Comparison of ENCODE assay signal across 9 cellular contexts in the genomic region with DNA sequence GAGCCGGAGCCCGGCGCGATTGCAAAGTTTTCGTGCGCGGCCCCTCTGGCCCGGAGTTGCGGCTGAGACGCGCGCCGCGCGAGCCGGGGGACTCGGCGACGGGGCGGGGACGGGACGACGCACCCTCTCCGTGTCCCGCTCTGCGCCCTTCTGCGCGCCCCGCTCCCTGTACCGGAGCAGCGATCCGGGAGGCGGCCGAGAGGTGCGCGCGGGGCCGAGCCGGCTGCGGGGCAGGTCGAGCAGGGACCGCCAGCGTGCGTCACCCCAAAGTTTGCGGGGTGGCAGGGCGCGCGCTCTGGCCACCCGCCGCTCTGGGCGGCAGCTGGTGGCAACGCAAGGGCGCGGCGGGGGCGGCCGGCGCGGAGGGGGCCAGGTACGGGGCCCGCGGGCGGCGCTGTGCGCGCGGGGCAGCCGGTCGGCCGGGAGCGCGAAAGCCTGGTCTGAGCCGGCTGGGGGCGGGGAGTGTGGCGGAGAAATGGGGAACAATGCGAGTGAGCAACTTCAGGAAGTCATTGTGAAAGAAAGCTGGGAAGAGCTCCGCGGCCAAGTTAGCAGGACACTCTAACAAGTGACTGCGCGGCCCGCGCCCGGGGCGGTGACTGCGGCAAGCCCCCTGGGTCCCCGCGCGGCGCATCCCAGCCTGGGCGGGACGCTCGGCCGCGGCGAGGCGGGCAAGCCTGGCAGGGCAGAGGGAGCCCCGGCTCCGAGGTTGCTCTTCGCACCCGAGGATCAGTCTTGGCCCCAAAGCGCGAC. TPM values are rescaled to one million over a fixed set of nuclear protein-coding genes. Genes with fewer than 3 reads are reported as not detected.
DNase-seq lines count a peak whose midpoint lies in the region; ATAC-seq and TF ChIP-seq lines count a peak whose summit lies in the region.
"Had no signal": no experiment of that assay in that cellular context is flagged by ENCODE, and none has a peak within 500 bp of the region (broad histone marks: within the 10 kb centered on the region; RNA-seq: fewer than 3 reads in every experiment).

Gene IKZF1, plus strand, starts transcription at position 559 of the 753 bp plus-strand sequence. CDS start 14,346 bp downstream, outside the sequence.

- POLR2A ChIA-PET in WTC11 (lab: Charles Lee) = interaction anchor here (0.6 kb wide), 1 partner anchor 27 kb away, joined by 3 read pairs; no protein-coding TSS in a partner anchor

- H3K4me3 ChIP-seq in BLaER1 = peak within 1 kb of the TSS; percentile 91
- H3K4me3 ChIP-seq in dorsolateral prefrontal cortex = peak within 1 kb of the TSS in 57 of 59 donors; percentile 10 to 68 (median 43)

- H3K9me3 ChIP-seq in BLaER1 = no peaks in the 10 kb centered on the region

- H3K4me1 Mint-ChIP-seq in WTC11 = peaks cover 29% of the 10 kb centered on the region
- H3K4me1 Mint-ChIP-seq in stimulated activated naive CD8-positive, alpha-beta T cell treated with anti-CD3 and anti-CD28 coated beads, Interleukin-15, amount 100 ng/mL, for 72 hours = peaks cover 56% of the 10 kb centered on the region

- CTCF ChIA-PET in WTC11 (lab: Charles Lee) = interaction anchor here (0.5 to 1.2 kb wide), 3 partner anchors 9 to 99 kb away, joined by 3 read pairs; no protein-coding TSS in a partner anchor

- intact Hi-C loops in dorsolateral prefrontal cortex (cut with DNase I) = no loop called here

- H3K27ac Mint-ChIP-seq in WTC11 = no peak within 1 kb of the TSS
- H3K27ac Mint-ChIP-seq in stimulated activated naive CD8-positive, alpha-beta T cell treated with anti-CD3 and anti-CD28 coated beads, Interleukin-15, amount 100 ng/mL, for 72 hours = peak within 1 kb of the TSS; percentile 99 to 100

- H3K36me3 Mint-ChIP-seq in WTC11 = no peaks in the 10 kb centered on the region

- DNase-seq in WTC11 (ENCODE audit: low spot score) (peak; percentile 50), dorsolateral prefrontal cortex (peak in 3 of 10 donors; percentile 21 to 54 (median 51)), mesenteric fat pad (ENCODE audit: low spot score) (no peak), NCI-H2107 treated with DMSO at 0.1 percent for 48 hours (lab: John Stamatoyannopoulos, UW; ENCODE audit: unreplicated experiment) (no peak)
- DNase-seq in stimulated activated naive CD8-positive, alpha-beta T cell treated with anti-CD3 and anti-CD28 coated beads, Interleukin-15, amount 100 ng/mL, for 72 hours = peak; percentile 65 to 66

- TF ChIP-seq CTCF in WTC11 (IDR thresholded peaks at IDR 0.05) = no peak
- TF ChIP-seq CTCF in dorsolateral prefrontal cortex (IDR thresholded peaks at IDR 0.05 in 54 of 56, conservative IDR thresholded peaks at IDR 0.05 in 2 of 56; ENCODE audit: low read depth in 1 of 56, partially characterized antibody in 56 of 56) = no peak

- no peaks in the 10 kb centered on the region for H3K36me3 ChIP-seq in BLaER1

- peaks cover 58% of the 10 kb centered on the region for H3K27me3 Mint-ChIP-seq in WTC11 (ENCODE audit: low read depth)
- H3K27me3 Mint-ChIP-seq in stimulated activated naive CD8-positive, alpha-beta T cell treated with anti-CD3 and anti-CD28 coated beads, Interleukin-15, amount 100 ng/mL, for 72 hours = no peaks in the 10 kb centered on the region

- H4K20me1 ChIP-seq in BLaER1 = no peaks in the 10 kb centered on the region

- H3K27me3 ChIP-seq in BLaER1 = no peaks in the 10 kb centered on the region
- peaks cover 0 to 78% (median 31%) of the 10 kb centered on the region in 45 donors for H3K27me3 ChIP-seq in dorsolateral prefrontal cortex

- peak; percentile 39 for ATAC-seq in GM19397 (IDR thresholded peaks at IDR 0.05; ENCODE audit: unreplicated experiment)
- ATAC-seq in HG03571 (IDR thresholded peaks at IDR 0.05; ENCODE audit: unreplicated experiment) = peak; percentile 24
- ATAC-seq in WTC11 = peak; percentile 31
- peak; percentile 52 for ATAC-seq in stimulated activated naive CD8-positive, alpha-beta T cell treated with anti-CD3 and anti-CD28 coated beads, Interleukin-15, amount 100 ng/mL, for 72 hours

- H3K9me3 Mint-ChIP-seq in WTC11 = no peaks in the 10 kb centered on the region
- no peaks in the 10 kb centered on the region for H3K9me3 Mint-ChIP-seq in stimulated activated naive CD8-positive, alpha-beta T cell treated with anti-CD3 and anti-CD28 coated beads, Interleukin-15, amount 100 ng/mL, for 72 hours

- peak within 1 kb of the TSS; percentile 83 for H3K4me3 Mint-ChIP-seq in WTC11
- peak within 1 kb of the TSS; percentile 91 to 98 for H3K4me3 Mint-ChIP-seq in stimulated activated naive CD8-positive, alpha-beta T cell treated with anti-CD3 and anti-CD28 coated beads, Interleukin-15, amount 100 ng/mL, for 72 hours

- H3K4me2 ChIP-seq in BLaER1 = peak within 1 kb of the TSS; percentile 88

- H3K27ac ChIP-seq in BLaER1 (peak within 1 kb of the TSS; percentile 92), dorsolateral prefrontal cortex (peak within 1 kb of the TSS in 12 of 59 donors; percentile 8 to 56 (median 33))

- H3K4me1 ChIP-seq in BLaER1 = peaks cover 48% of the 10 kb centered on the region

- peak within 1 kb of the TSS; percentile 91 for H3K9ac ChIP-seq in BLaER1

TF ChIP-seq in WTC11, 78 proteins besides CTCF, POLR2A, EP300 and RAD21:
- TF ChIP-seq, protein P1, sequence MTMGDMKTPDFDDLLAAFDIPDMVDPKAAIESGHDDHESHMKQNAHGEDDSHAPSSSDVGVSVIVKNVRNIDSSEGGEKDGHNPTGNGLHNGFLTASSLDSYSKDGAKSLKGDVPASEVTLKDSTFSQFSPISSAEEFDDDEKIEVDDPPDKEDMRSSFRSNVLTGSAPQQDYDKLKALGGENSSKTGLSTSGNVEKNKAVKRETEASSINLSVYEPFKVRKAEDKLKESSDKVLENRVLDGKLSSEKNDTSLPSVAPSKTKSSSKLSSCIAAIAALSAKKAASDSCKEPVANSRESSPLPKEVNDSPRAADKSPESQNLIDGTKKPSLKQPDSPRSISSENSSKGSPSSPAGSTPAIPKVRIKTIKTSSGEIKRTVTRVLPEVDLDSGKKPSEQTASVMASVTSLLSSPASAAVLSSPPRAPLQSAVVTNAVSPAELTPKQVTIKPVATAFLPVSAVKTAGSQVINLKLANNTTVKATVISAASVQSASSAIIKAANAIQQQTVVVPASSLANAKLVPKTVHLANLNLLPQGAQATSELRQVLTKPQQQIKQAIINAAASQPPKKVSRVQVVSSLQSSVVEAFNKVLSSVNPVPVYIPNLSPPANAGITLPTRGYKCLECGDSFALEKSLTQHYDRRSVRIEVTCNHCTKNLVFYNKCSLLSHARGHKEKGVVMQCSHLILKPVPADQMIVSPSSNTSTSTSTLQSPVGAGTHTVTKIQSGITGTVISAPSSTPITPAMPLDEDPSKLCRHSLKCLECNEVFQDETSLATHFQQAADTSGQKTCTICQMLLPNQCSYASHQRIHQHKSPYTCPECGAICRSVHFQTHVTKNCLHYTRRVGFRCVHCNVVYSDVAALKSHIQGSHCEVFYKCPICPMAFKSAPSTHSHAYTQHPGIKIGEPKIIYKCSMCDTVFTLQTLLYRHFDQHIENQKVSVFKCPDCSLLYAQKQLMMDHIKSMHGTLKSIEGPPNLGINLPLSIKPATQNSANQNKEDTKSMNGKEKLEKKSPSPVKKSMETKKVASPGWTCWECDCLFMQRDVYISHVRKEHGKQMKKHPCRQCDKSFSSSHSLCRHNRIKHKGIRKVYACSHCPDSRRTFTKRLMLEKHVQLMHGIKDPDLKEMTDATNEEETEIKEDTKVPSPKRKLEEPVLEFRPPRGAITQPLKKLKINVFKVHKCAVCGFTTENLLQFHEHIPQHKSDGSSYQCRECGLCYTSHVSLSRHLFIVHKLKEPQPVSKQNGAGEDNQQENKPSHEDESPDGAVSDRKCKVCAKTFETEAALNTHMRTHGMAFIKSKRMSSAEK (CRISPR knock-in tag; IDR thresholded peaks at IDR 0.05; ENCODE audit: borderline replicate concordance) = no peak
- TF ChIP-seq HMGXB4 (CRISPR knock-in tag; IDR thresholded peaks at IDR 0.05) = 0 out of 2 replicates have a peak, but pooled peaks have one; percentile 13

RNA-seq across cellular contexts. Expression of gene IKZF1, which starts in this region (rescaled TPM):
- total RNA-seq in WTC11 (2021) (1.9 to 2.4 TPM (median 2.3 TPM) in 3 replicates), dorsolateral prefrontal cortex (10 to 100 TPM in 18 of 120 experiments, 1 to 10 TPM in 102; 1.7 to 15.4 (median 6.4) TPM), mesenteric fat pad (22.0 TPM)
- total RNA-seq: fibroblast of lung had no signal

Comparison
In these comparisons a context has a peak if more than half of its experiments do, and no peak if none do; other contexts are left out.
1. DNase-seq: peak in WTC11 (single experiment) and stimulated activated naive CD8-positive, alpha-beta T cell treated with anti-CD3 and anti-CD28 coated beads, Interleukin-15, amount 100 ng/mL, for 72 hours (2 of 2); none in mesenteric fat pad (single experiment) and NCI-H2107 treated with DMSO at 0.1 percent for 48 hours (single experiment).
2. Peak in every context shown above with its lines, with median percentiles within 50 percentile points of each other: ATAC-seq.